ENCODE assay signal across 1 cellular context in the genomic region with DNA sequence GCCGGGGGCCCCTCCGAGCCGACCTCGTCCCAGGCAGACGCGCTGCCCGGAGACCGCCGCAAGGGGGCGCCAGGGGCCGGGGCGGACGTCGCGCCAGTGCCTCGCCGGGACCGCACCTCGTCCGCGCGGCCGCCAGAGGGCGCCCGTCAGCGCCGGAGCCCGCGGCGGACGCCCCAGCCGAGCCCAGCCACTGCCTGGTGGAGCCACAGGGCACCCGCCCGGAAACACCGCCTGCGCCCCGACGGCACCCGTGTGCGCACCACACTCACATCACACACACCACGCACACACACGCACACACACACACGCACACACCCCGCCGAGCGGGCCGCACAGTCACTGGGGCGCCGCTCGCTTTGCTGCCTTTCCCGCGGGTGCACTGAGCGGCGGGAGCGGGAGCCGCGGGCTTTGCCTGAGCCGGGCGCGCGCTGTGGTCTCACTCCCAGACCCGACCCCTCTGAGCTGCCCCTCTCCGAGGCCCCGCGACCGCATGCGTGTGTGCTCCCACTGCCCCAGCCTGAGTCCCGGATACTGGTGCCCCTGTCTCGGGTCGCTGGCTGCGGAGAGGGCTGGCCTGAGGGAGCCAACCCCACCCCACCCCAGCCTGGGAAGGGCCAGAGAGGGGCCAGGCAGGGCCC.
TF ChIP-seq lines count a peak whose summit lies in the region.

No MANE protein-coding gene starts in this region.

TF ChIP-seq in GM12878, 131 proteins besides CTCF, POLR2A, EP300 and RAD21 (continued from another document and continues in another):
- TF ChIP-seq, protein P1, sequence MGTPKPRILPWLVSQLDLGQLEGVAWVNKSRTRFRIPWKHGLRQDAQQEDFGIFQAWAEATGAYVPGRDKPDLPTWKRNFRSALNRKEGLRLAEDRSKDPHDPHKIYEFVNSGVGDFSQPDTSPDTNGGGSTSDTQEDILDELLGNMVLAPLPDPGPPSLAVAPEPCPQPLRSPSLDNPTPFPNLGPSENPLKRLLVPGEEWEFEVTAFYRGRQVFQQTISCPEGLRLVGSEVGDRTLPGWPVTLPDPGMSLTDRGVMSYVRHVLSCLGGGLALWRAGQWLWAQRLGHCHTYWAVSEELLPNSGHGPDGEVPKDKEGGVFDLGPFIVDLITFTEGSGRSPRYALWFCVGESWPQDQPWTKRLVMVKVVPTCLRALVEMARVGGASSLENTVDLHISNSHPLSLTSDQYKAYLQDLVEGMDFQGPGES (IDR thresholded peaks at IDR 0.05), result no peak
- TF ChIP-seq SPI1 (IDR thresholded peaks at IDR 0.05; ENCODE audit: borderline replicate concordance, insufficient read depth, low read depth, low read length) (no peak), CREM (IDR thresholded peaks at IDR 0.05; ENCODE audit: low read depth) (peak; percentile 48; the same call in 1 of the 2 replicates), RFX5 (IDR thresholded peaks at IDR 0.05; ENCODE audit: low read depth, low read length) (no peak), EGR1 (IDR thresholded peaks at IDR 0.05; ENCODE audit: borderline replicate concordance in 1 of 2, low read depth in 2 of 2, low read length in 2 of 2) (no peak), MTA2 (IDR thresholded peaks at IDR 0.05; ENCODE audit: low read depth) (no peak), HDAC6 (IDR thresholded peaks at IDR 0.05; ENCODE audit: unreplicated experiment) (no peak), STAT3 (IDR thresholded peaks at IDR 0.05; ENCODE audit: low read depth, low read length) (no peak), BACH1 (IDR thresholded peaks at IDR 0.05; ENCODE audit: borderline replicate concordance) (0 out of 2 replicates have a peak, but pooled peaks have one; percentile 31), SMAD5 (IDR thresholded peaks at IDR 0.05; ENCODE audit: low read depth) (no peak), SREBF1 (IDR thresholded peaks at IDR 0.05; ENCODE audit: low read length) (no peak), KDM1A (IDR thresholded peaks at IDR 0.05; ENCODE audit: borderline replicate concordance) (no peak), RELA (IDR thresholded peaks at IDR 0.05; ENCODE audit: borderline replicate concordance, partially characterized antibody) (peak; percentile 60), MYB (IDR thresholded peaks at IDR 0.05; ENCODE audit: borderline replicate concordance, low read depth, low read length) (no peak), SMC3 (IDR thresholded peaks at IDR 0.05; ENCODE audit: borderline replicate concordance, low read length) (peak; percentile 56), NBN (IDR thresholded peaks at IDR 0.05) (no peak), ZNF622 (IDR thresholded peaks at IDR 0.05) (no peak), CHD1 (IDR thresholded peaks at IDR 0.05; ENCODE audit: low read depth, low read length) (no peak), BRCA1 (IDR thresholded peaks at IDR 0.05; ENCODE audit: low read depth, low read length) (no peak), POLR2AphosphoS2 (IDR thresholded peaks at IDR 0.05; ENCODE audit: low read depth, low read length) (no peak), MXI1 (IDR thresholded peaks at IDR 0.05; ENCODE audit: low read depth, low read length) (no peak), ZNF24 (IDR thresholded peaks at IDR 0.05) (no peak), HDAC2 (IDR thresholded peaks at IDR 0.05) (no peak), TCF3 (IDR thresholded peaks at IDR 0.05; ENCODE audit: borderline replicate concordance, insufficient read depth, low read depth, low read length) (no peak), NFYA (IDR thresholded peaks at IDR 0.05; ENCODE audit: borderline replicate concordance, low read depth, low read length) (no peak), RCOR1 (conservative IDR thresholded peaks at IDR 0.05; ENCODE audit: low read depth, low read length) (no peak), ZSCAN29 (IDR thresholded peaks at IDR 0.05) (no peak), MEF2A (IDR thresholded peaks at IDR 0.05; ENCODE audit: insufficient read depth, low read depth, low read length) (no peak), PML (IDR thresholded peaks at IDR 0.05; ENCODE audit: low read length) (no peak), CREB1 (IDR thresholded peaks at IDR 0.05; ENCODE audit: low read depth) (no peak), HCFC1 (IDR thresholded peaks at IDR 0.05; ENCODE audit: low read length) (no peak), CBFB (IDR thresholded peaks at IDR 0.05; ENCODE audit: low read depth) (no peak), RAD51 (IDR thresholded peaks at IDR 0.05) (no peak), ZBED1 (IDR thresholded peaks at IDR 0.05; ENCODE audit: borderline replicate concordance) (no peak), RB1 (IDR thresholded peaks at IDR 0.05; ENCODE audit: borderline replicate concordance) (peak; percentile 72; the same call in 1 of the 2 replicates), TARDBP (IDR thresholded peaks at IDR 0.05; ENCODE audit: borderline replicate concordance) (no peak), SUZ12 (IDR thresholded peaks at IDR 0.05; ENCODE audit: unreplicated experiment) (no peak), CEBPB (IDR thresholded peaks at IDR 0.05; ENCODE audit: borderline replicate concordance in 1 of 2, low read depth in 2 of 2, low read length in 2 of 2) (no peak), FOXK2 (IDR thresholded peaks at IDR 0.05) (no peak), TBL1XR1 (IDR thresholded peaks at IDR 0.05; ENCODE audit: low read depth, low read length) (no peak), JUND (IDR thresholded peaks at IDR 0.05; ENCODE audit: low read depth, low read length) (no peak), NRF1 (conservative IDR thresholded peaks at IDR 0.05; ENCODE audit: low read depth, low read length) (no peak), YY1 (IDR thresholded peaks at IDR 0.05; ENCODE audit: low read depth, low read length) (peak; percentile 65; the same call in 1 of the 2 replicates), MTA3 (IDR thresholded peaks at IDR 0.05; ENCODE audit: borderline replicate concordance, low read length) (no peak), ASH2L (IDR thresholded peaks at IDR 0.05; ENCODE audit: borderline replicate concordance, low read depth) (no peak), YBX1 (IDR thresholded peaks at IDR 0.05) (no peak), BMI1 (IDR thresholded peaks at IDR 0.05; ENCODE audit: borderline replicate concordance) (no peak), RUNX3 (IDR thresholded peaks at IDR 0.05; ENCODE audit: low read length) (peak; percentile 21; the same call in 1 of the 2 replicates), SREBF2 (IDR thresholded peaks at IDR 0.05; ENCODE audit: low read length) (no peak)
- TF ChIP-seq, protein P2, sequence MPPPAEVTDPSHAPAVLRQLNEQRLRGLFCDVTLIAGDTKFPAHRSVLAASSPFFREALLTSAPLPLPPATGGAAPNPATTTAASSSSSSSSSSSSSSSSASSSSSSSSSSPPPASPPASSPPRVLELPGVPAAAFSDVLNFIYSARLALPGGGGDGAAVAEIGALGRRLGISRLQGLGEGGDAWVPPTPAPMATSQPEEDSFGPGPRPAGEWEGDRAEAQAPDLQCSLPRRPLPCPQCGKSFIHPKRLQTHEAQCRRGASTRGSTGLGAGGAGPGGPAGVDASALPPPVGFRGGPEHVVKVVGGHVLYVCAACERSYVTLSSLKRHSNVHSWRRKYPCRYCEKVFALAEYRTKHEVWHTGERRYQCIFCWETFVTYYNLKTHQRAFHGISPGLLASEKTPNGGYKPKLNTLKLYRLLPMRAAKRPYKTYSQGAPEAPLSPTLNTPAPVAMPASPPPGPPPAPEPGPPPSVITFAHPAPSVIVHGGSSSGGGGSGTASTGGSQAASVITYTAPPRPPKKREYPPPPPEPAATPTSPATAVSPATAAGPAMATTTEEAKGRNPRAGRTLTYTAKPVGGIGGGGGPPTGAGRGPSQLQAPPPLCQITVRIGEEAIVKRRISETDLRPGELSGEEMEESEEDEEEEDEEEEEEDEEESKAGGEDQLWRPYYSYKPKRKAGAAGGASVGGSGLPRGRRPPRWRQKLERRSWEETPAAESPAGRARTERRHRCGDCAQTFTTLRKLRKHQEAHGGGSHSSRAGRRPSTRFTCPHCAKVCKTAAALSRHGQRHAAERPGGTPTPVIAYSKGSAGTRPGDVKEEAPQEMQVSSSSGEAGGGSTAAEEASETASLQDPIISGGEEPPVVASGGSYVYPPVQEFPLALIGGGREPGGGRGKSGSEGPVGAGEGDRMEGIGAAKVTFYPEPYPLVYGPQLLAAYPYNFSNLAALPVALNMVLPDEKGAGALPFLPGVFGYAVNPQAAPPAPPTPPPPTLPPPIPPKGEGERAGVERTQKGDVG (CRISPR knock-in tag; IDR thresholded peaks at IDR 0.05), result no peak
- TF ChIP-seq, protein P3, sequence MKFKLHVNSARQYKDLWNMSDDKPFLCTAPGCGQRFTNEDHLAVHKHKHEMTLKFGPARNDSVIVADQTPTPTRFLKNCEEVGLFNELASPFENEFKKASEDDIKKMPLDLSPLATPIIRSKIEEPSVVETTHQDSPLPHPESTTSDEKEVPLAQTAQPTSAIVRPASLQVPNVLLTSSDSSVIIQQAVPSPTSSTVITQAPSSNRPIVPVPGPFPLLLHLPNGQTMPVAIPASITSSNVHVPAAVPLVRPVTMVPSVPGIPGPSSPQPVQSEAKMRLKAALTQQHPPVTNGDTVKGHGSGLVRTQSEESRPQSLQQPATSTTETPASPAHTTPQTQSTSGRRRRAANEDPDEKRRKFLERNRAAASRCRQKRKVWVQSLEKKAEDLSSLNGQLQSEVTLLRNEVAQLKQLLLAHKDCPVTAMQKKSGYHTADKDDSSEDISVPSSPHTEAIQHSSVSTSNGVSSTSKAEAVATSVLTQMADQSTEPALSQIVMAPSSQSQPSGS (IDR thresholded peaks at IDR 0.05; ENCODE audit: low read length), result no peak
- TF ChIP-seq, protein P4, sequence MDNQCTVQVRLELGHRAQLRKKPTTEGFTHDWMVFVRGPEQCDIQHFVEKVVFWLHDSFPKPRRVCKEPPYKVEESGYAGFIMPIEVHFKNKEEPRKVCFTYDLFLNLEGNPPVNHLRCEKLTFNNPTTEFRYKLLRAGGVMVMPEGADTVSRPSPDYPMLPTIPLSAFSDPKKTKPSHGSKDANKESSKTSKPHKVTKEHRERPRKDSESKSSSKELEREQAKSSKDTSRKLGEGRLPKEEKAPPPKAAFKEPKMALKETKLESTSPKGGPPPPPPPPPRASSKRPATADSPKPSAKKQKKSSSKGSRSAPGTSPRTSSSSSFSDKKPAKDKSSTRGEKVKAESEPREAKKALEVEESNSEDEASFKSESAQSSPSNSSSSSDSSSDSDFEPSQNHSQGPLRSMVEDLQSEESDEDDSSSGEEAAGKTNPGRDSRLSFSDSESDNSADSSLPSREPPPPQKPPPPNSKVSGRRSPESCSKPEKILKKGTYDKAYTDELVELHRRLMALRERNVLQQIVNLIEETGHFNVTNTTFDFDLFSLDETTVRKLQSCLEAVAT (IDR thresholded peaks at IDR 0.05), result no peak
- TF ChIP-seq, protein P5, sequence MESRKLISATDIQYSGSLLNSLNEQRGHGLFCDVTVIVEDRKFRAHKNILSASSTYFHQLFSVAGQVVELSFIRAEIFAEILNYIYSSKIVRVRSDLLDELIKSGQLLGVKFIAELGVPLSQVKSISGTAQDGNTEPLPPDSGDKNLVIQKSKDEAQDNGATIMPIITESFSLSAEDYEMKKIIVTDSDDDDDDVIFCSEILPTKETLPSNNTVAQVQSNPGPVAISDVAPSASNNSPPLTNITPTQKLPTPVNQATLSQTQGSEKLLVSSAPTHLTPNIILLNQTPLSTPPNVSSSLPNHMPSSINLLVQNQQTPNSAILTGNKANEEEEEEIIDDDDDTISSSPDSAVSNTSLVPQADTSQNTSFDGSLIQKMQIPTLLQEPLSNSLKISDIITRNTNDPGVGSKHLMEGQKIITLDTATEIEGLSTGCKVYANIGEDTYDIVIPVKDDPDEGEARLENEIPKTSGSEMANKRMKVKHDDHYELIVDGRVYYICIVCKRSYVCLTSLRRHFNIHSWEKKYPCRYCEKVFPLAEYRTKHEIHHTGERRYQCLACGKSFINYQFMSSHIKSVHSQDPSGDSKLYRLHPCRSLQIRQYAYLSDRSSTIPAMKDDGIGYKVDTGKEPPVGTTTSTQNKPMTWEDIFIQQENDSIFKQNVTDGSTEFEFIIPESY (IDR thresholded peaks at IDR 0.05), result no peak
- TF ChIP-seq, protein P6, sequence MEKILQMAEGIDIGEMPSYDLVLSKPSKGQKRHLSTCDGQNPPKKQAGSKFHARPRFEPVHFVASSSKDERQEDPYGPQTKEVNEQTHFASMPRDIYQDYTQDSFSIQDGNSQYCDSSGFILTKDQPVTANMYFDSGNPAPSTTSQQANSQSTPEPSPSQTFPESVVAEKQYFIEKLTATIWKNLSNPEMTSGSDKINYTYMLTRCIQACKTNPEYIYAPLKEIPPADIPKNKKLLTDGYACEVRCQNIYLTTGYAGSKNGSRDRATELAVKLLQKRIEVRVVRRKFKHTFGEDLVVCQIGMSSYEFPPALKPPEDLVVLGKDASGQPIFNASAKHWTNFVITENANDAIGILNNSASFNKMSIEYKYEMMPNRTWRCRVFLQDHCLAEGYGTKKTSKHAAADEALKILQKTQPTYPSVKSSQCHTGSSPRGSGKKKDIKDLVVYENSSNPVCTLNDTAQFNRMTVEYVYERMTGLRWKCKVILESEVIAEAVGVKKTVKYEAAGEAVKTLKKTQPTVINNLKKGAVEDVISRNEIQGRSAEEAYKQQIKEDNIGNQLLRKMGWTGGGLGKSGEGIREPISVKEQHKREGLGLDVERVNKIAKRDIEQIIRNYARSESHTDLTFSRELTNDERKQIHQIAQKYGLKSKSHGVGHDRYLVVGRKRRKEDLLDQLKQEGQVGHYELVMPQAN (conservative IDR thresholded peaks at IDR 0.05), result no peak
- TF ChIP-seq, protein P7, sequence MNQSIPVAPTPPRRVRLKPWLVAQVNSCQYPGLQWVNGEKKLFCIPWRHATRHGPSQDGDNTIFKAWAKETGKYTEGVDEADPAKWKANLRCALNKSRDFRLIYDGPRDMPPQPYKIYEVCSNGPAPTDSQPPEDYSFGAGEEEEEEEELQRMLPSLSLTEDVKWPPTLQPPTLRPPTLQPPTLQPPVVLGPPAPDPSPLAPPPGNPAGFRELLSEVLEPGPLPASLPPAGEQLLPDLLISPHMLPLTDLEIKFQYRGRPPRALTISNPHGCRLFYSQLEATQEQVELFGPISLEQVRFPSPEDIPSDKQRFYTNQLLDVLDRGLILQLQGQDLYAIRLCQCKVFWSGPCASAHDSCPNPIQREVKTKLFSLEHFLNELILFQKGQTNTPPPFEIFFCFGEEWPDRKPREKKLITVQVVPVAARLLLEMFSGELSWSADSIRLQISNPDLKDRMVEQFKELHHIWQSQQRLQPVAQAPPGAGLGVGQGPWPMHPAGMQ (IDR thresholded peaks at IDR 0.05; ENCODE audit: borderline replicate concordance), result no peak
